In genomic region chr1:239155466-239155865, GRCh38 we compare ENCODE assay signal across 24 cellular contexts.
"Had no signal": no experiment of that assay in that cellular context is flagged by ENCODE, and none has a peak within 500 bp of the region (broad histone marks: within the 10 kb centered on the region; RNA-seq: fewer than 3 reads in every experiment).

No MANE protein-coding gene starts in this region.

- H3K27ac Mint-ChIP-seq: activated naive CD4-positive, alpha-beta T cell treated with anti-CD3 and anti-CD28 coated beads, Interleukin-2, amount 10 ng/mL, durations not matched to agents 7 days and 5 days; activated naive CD8-positive, alpha-beta T cell treated with anti-CD3 and anti-CD28 coated beads, Interleukin-2, amount 50 U/mL, for 24 hours; immature natural killer cell; naive thymus-derived CD8-positive, alpha-beta T cell had no signal

- H3K4me1 Mint-ChIP-seq: activated naive CD4-positive, alpha-beta T cell treated with anti-CD3 and anti-CD28 coated beads, Interleukin-2, amount 10 ng/mL, durations not matched to agents 7 days and 5 days; activated naive CD8-positive, alpha-beta T cell treated with anti-CD3 and anti-CD28 coated beads, Interleukin-2, amount 50 U/mL, for 24 hours; immature natural killer cell; naive thymus-derived CD8-positive, alpha-beta T cell had no signal

- H3K9me3 Mint-ChIP-seq: activated naive CD4-positive, alpha-beta T cell treated with anti-CD3 and anti-CD28 coated beads, Interleukin-2, amount 10 ng/mL, durations not matched to agents 7 days and 5 days had no signal

- H3K27me3 Mint-ChIP-seq: activated naive CD4-positive, alpha-beta T cell treated with anti-CD3 and anti-CD28 coated beads, Interleukin-2, amount 10 ng/mL, durations not matched to agents 7 days and 5 days; activated naive CD8-positive, alpha-beta T cell treated with anti-CD3 and anti-CD28 coated beads, Interleukin-2, amount 50 U/mL, for 24 hours; naive thymus-derived CD8-positive, alpha-beta T cell had no signal

- H3K4me3 ChIP-seq: breast epithelium, esophagus muscularis mucosa, gastroesophageal sphincter, heart right ventricle, mucosa of descending colon, thyroid gland had no signal

- H3K36me3 Mint-ChIP-seq: activated naive CD4-positive, alpha-beta T cell treated with anti-CD3 and anti-CD28 coated beads, Interleukin-2, amount 10 ng/mL, durations not matched to agents 7 days and 5 days; immature natural killer cell; naive thymus-derived CD8-positive, alpha-beta T cell had no signal

- H3K27ac ChIP-seq: breast epithelium, esophagus muscularis mucosa, gastroesophageal sphincter, heart right ventricle, neutrophil, parathyroid adenoma, thyroid gland, VCaP had no signal

- H3K36me3 ChIP-seq: breast epithelium, esophagus muscularis mucosa, gastroesophageal sphincter, heart right ventricle, neutrophil, thyroid gland had no signal

- H3K27me3 ChIP-seq: breast epithelium, esophagus muscularis mucosa, gastroesophageal sphincter, heart right ventricle, neutrophil, thyroid gland had no signal

- H3K4me3 Mint-ChIP-seq: activated naive CD4-positive, alpha-beta T cell treated with anti-CD3 and anti-CD28 coated beads, Interleukin-2, amount 10 ng/mL, durations not matched to agents 7 days and 5 days; activated naive CD8-positive, alpha-beta T cell treated with anti-CD3 and anti-CD28 coated beads, Interleukin-2, amount 50 U/mL, for 24 hours; activated T-cell treated with anti-CD3 and anti-CD28 coated beads, Interleukin-2, amount 50 U/mL, for 4 hours; immature natural killer cell; naive thymus-derived CD8-positive, alpha-beta T cell had no signal

- H3K4me1 ChIP-seq: breast epithelium, heart right ventricle, parathyroid adenoma, thyroid gland had no signal

- H3K9me3 ChIP-seq: breast epithelium, esophagus muscularis mucosa, gastroesophageal sphincter, mucosa of descending colon, neutrophil, thyroid gland had no signal

- ATAC-seq: activated naive CD8-positive, alpha-beta T cell treated with anti-CD3 and anti-CD28 coated beads, Interleukin-2, amount 50 U/mL, for 24 hours; activated T-cell treated with anti-CD3 and anti-CD28 coated beads, Interleukin-2, amount 50 U/mL, for 4 hours; gastroesophageal sphincter; heart right ventricle; left ventricle myocardium superior; mucosa of descending colon; naive thymus-derived CD8-positive, alpha-beta T cell had no signal

- DNase-seq: activated CD4-positive, alpha-beta T cell treated with anti-CD3 and anti-CD28 coated beads, Interleukin-2, amount 50 U/mL, for 1 hour; activated CD4-positive, CD25-positive, alpha-beta regulatory T cell treated with anti-CD3 and anti-CD28 coated beads, Interleukin-2, amount 50 U/mL, for 72 hours; activated CD8-positive, alpha-beta memory T cell treated with anti-CD3 and anti-CD28 coated beads, Interleukin-2, amount 50 U/mL, for 4 hours; activated naive CD4-positive, alpha-beta T cell treated with anti-CD3 and anti-CD28 coated beads, Interleukin-2, amount 10 ng/mL, durations not matched to agents 7 days and 5 days; activated naive CD8-positive, alpha-beta T cell treated with anti-CD3 and anti-CD28 coated beads, Interleukin-2, amount 50 U/mL, for 24 hours; activated T-cell treated with anti-CD3 and anti-CD28 coated beads, Interleukin-2, amount 50 U/mL, for 4 hours; aorta; cerebellar nuclear complex; cortex of kidney; effector CD8-positive, alpha-beta T cell; heart right ventricle; immature natural killer cell; left ventricle myocardium superior; mucosa of descending colon; naive thymus-derived CD8-positive, alpha-beta T cell; stimulated activated naive CD4-positive, alpha-beta T cell; T-helper 2 cell; thyroid gland had no signal
